22 cellular contexts compared by ENCODE assay signal in the genomic region with DNA sequence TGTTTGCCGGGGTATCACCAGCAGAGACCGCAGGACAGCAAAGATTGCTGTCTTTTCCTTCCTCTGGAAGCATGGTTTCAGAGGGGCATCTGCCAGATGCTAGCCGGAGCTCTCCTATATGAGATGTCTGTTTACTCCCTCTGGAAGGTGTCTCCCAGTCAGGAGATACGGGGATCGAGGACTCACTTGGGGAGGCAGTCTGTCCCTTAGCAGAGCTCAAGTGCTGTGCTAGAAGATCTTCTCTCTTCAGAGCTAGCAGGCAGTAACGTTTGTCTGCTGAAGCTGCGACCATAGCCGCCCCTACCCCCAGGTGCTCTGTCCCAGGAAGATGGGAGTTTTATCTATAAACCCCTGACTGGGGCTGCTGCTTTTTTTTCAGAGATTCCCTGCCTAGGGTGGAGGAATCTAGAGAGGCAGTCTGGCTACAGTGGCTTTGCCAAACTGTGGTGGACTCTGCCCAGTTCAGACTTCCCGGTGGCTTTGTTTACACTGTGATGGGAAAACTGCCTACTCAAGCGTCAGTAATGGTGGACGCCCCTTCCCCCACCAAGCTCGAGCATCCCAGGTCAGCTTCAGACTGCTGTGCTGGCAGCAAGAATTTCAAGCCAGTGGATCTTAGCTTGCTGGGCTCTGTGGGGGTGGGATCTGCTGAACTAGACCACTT.
A peak's percentile ranks its signal among the peaks of the same experiment; 100 is the strongest.
DNase-seq lines count a peak whose midpoint lies in the region; ATAC-seq and TF ChIP-seq lines count a peak whose summit lies in the region.
"Had no signal": no experiment of that assay in that cellular context is flagged by ENCODE, and none has a peak within 500 bp of the region (broad histone marks: within the 10 kb centered on the region; RNA-seq: fewer than 3 reads in every experiment).

No MANE protein-coding gene starts in this region.

- WGBS in thyroid gland, 2 donors = 54 to 78% methylated on average over 8 to 12 of the region's 12 CpGs

- intact Hi-C loops in thyroid gland (cut with DNase I) = no loop called here

- peaks cover 4 to 6% of the 10 kb centered on the region in 2 donors for H3K4me1 ChIP-seq in thyroid gland
- H3K4me1 ChIP-seq: prostate gland, spleen, tibial artery had no signal

- H3K4me3 ChIP-seq in thyroid gland (replicated peaks in 1 of 3) = no peak overlapping the region
- H3K4me3 ChIP-seq: K562, prostate gland, spleen, tibial artery had no signal

- TF ChIP-seq POLR2A in thyroid gland (IDR thresholded peaks at IDR 0.05) = no peak

- no peaks in the 10 kb centered on the region for H3K9me3 ChIP-seq in thyroid gland
- H3K9me3 ChIP-seq: prostate gland, tibial artery had no signal

- TF ChIP-seq CTCF in thyroid gland (IDR thresholded peaks at IDR 0.05) = no peak

- no peaks in the 10 kb centered on the region for H3K36me3 ChIP-seq in thyroid gland
- H3K36me3 ChIP-seq: prostate gland, spleen, tibial artery had no signal

- ATAC-seq in HG02763 (IDR thresholded peaks at IDR 0.05; ENCODE audit: unreplicated experiment) = no peak
- ATAC-seq: K562; left cardiac atrium; stimulated activated naive CD8-positive, alpha-beta T cell treated with anti-CD3 and anti-CD28 coated beads, Interleukin-15, Interleukin-2, amounts not matched to agents 100 U/mL and 50 U/mL, for 24 hours; T-cell had no signal

- DNase-seq in NCI-H2029 (lab: John Stamatoyannopoulos, UW) (peak; percentile 2), NCI-H2029 treated with DMSO at 0.1 percent for 48 hours (lab: John Stamatoyannopoulos, UW) (no peak), cerebellar nuclear complex (lab: John Stamatoyannopoulos, UW) (peak; percentile 3 to 27), medulla oblongata (ENCODE audit: extremely low spot score) (peak; percentile 38), thyroid gland (peak; percentile 47 to 56), AML-193 (lab: John Stamatoyannopoulos, UW) (no peak), EL (no peak)
- DNase-seq: activated naive CD4-positive, alpha-beta T cell; activated T-cell treated with anti-CD3 and anti-CD28 coated beads, Interleukin-2, amount 50 U/mL, for 24 hours; amniotic stem cell; CD8-positive, alpha-beta memory T cell; DND-41; left cardiac atrium; spleen; stimulated activated CD4-positive, alpha-beta T cell treated with anti-CD3 and anti-CD28 coated beads, Interleukin-4, amount 100 ng/mL, for 1 hour; stimulated activated naive CD8-positive, alpha-beta T cell treated with anti-CD3 and anti-CD28 coated beads, Interleukin-15, Interleukin-2, amounts not matched to agents 100 U/mL and 50 U/mL, for 24 hours; T-cell; tibial artery had no signal

- H3K27ac ChIP-seq in thyroid gland = no peak overlapping the region
- H3K27ac ChIP-seq: 22Rv1, prostate gland, spleen, tibial artery had no signal

- no peaks in the 10 kb centered on the region for H3K27me3 ChIP-seq in thyroid gland
- H3K27me3 ChIP-seq: spleen, tibial artery had no signal

Comparison
In these comparisons a context has a peak if more than half of its experiments do, and no peak if none do; other contexts are left out.
1. DNase-seq: peak in NCI-H2029 (single experiment), cerebellar nuclear complex (2 of 2), medulla oblongata (single experiment) and thyroid gland (2 of 2); none in NCI-H2029 treated with DMSO at 0.1 percent for 48 hours (single experiment), AML-193 (0 of 2) and EL (single experiment).